ENCODE assay signal across 15 cellular contexts in the genomic region with DNA sequence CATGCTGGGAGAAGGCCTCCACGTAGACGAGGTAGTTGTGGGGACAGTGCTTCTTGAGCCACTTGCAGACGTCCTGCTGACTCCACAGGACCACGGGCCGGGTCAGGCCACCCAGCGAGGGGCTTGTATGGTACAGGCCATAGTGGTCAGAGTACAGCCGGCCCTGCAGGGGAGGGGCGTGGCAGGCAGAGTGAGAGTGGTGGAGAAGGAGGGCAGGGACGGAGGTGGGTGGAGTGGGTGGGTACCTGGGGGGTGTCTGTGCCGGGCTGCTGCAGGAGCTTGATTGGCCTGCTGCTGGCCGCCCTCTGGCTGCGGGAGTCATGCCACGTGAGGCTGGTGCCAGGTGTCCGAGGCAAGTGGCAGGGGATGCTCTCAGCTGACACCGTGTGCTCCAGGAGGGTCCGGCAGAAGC. TPM values are rescaled to one million over a fixed set of nuclear protein-coding genes. Genes with fewer than 3 reads are reported as not detected.
A peak's percentile ranks its signal among the peaks of the same experiment; 100 is the strongest.
DNase-seq lines count a peak whose midpoint lies in the region; ATAC-seq, FAIRE-seq and TF ChIP-seq lines count a peak whose summit lies in the region.
"Had no signal": no experiment of that assay in that cellular context is flagged by ENCODE, and none has a peak within 500 bp of the region (broad histone marks: within the 10 kb centered on the region; RNA-seq: fewer than 3 reads in every experiment).

No MANE protein-coding gene starts in this region.

- no peak overlapping the region for H3K4me3 ChIP-seq in HEK293 (ENCODE audit: low read depth, low read length)
- H3K4me3 ChIP-seq: smooth muscle cell had no signal

- TF ChIP-seq POLR2A in GM12891 (IDR thresholded peaks at IDR 0.05; ENCODE audit: low read depth, low read length): no peak

- no peaks in the 10 kb centered on the region for H3K36me3 ChIP-seq in HEK293 (ENCODE audit: control insufficient read depth in 2 of 2, insufficient read depth in 1 of 2, low read length in 2 of 2)

- peak overlapping the region; percentile 92 for H3K27ac Mint-ChIP-seq in activated CD8-positive, alpha-beta memory T cell treated with anti-CD3 and anti-CD28 coated beads, Interleukin-2, amount 10 ng/mL, durations not matched to agents 7 days and 5 days
- H3K27ac Mint-ChIP-seq in activated naive CD8-positive, alpha-beta T cell treated with anti-CD3 and anti-CD28 coated beads, Interleukin-2, amount 10 ng/mL, durations not matched to agents 7 days and 5 days: peak overlapping the region; percentile 68
- no peak overlapping the region for H3K27ac Mint-ChIP-seq in neural crest cell (ENCODE audit: unreplicated experiment)

- CTCF ChIA-PET in activated CD8-positive, alpha-beta memory T cell treated with anti-CD3 and anti-CD28 coated beads, Interleukin-2, amount 10 ng/mL, durations not matched to agents 7 days and 5 days (lab: Charles Lee): interaction anchor here (0.9 to 1.8 kb wide), 5 partner anchors 11 to 424 kb away, joined by 3 to 24 read pairs (median 7); a partner anchor contains a TSS
- CTCF ChIA-PET in HEK293 (lab: Yijun Ruan, JAX): no interaction called here

- no peaks in the 10 kb centered on the region for H3K9me3 Mint-ChIP-seq in activated CD8-positive, alpha-beta memory T cell treated with anti-CD3 and anti-CD28 coated beads, Interleukin-2, amount 10 ng/mL, durations not matched to agents 7 days and 5 days (ENCODE audit: low read depth)
- no peaks in the 10 kb centered on the region for H3K9me3 Mint-ChIP-seq in activated naive CD8-positive, alpha-beta T cell treated with anti-CD3 and anti-CD28 coated beads, Interleukin-2, amount 10 ng/mL, durations not matched to agents 7 days and 5 days
- no peaks in the 10 kb centered on the region for H3K9me3 Mint-ChIP-seq in neural crest cell

- peaks cover 18% of the 10 kb centered on the region for H3K36me3 Mint-ChIP-seq in activated CD8-positive, alpha-beta memory T cell treated with anti-CD3 and anti-CD28 coated beads, Interleukin-2, amount 10 ng/mL, durations not matched to agents 7 days and 5 days
- peaks cover 20% of the 10 kb centered on the region for H3K36me3 Mint-ChIP-seq in activated naive CD8-positive, alpha-beta T cell treated with anti-CD3 and anti-CD28 coated beads, Interleukin-2, amount 10 ng/mL, durations not matched to agents 7 days and 5 days
- H3K36me3 Mint-ChIP-seq in neural crest cell (ENCODE audit: low read depth): no peaks in the 10 kb centered on the region

- H3K27me3 Mint-ChIP-seq in activated CD8-positive, alpha-beta memory T cell treated with anti-CD3 and anti-CD28 coated beads, Interleukin-2, amount 10 ng/mL, durations not matched to agents 7 days and 5 days: no peaks in the 10 kb centered on the region
- H3K27me3 Mint-ChIP-seq in activated naive CD8-positive, alpha-beta T cell treated with anti-CD3 and anti-CD28 coated beads, Interleukin-2, amount 10 ng/mL, durations not matched to agents 7 days and 5 days: no peaks in the 10 kb centered on the region
- H3K27me3 Mint-ChIP-seq in neural crest cell (ENCODE audit: low read depth): no peaks in the 10 kb centered on the region

- H3K9me3 ChIP-seq in HEK293 (ENCODE audit: control insufficient read depth, insufficient read depth, low read depth, low read length): no peaks in the 10 kb centered on the region

- no peak overlapping the region for H3K27ac ChIP-seq in HEK293 (ENCODE audit: extremely low read depth, low read depth, low read length)

- ATAC-seq in activated CD8-positive, alpha-beta memory T cell treated with anti-CD3 and anti-CD28 coated beads, Interleukin-2, amount 10 ng/mL, durations not matched to agents 7 days and 5 days: no peak
- ATAC-seq in activated naive CD8-positive, alpha-beta T cell treated with anti-CD3 and anti-CD28 coated beads, Interleukin-2, amount 10 ng/mL, durations not matched to agents 7 days and 5 days (ENCODE audit: low read depth): no peak
- ATAC-seq: Right ventricle myocardium inferior had no signal

- peaks cover 56% of the 10 kb centered on the region for H3K4me1 Mint-ChIP-seq in activated CD8-positive, alpha-beta memory T cell treated with anti-CD3 and anti-CD28 coated beads, Interleukin-2, amount 10 ng/mL, durations not matched to agents 7 days and 5 days
- H3K4me1 Mint-ChIP-seq in activated naive CD8-positive, alpha-beta T cell treated with anti-CD3 and anti-CD28 coated beads, Interleukin-2, amount 10 ng/mL, durations not matched to agents 7 days and 5 days: peaks cover 49% of the 10 kb centered on the region
- H3K4me1 Mint-ChIP-seq in neural crest cell: peaks cover 44% of the 10 kb centered on the region

- no peak for TF ChIP-seq CTCF in HEK293 (tag by site-specific recombination; IDR thresholded peaks at IDR 0.05)
- TF ChIP-seq CTCF in neural crest cell (conservative IDR thresholded peaks at IDR 0.05): no peak

- DNase-seq in activated CD8-positive, alpha-beta memory T cell treated with anti-CD3 and anti-CD28 coated beads, Interleukin-2, amount 10 ng/mL, durations not matched to agents 7 days and 5 days: peak; percentile 43
- DNase-seq in activated CD8-positive, alpha-beta memory T cell treated with anti-CD3 and anti-CD28 coated beads, Interleukin-2, amount 50 U/mL, for 48 hours: no peak
- peak; percentile 32 for DNase-seq in activated naive CD8-positive, alpha-beta T cell treated with anti-CD3 and anti-CD28 coated beads, Interleukin-2, amount 10 ng/mL, durations not matched to agents 7 days and 5 days
- DNase-seq in neural crest cell (ENCODE audit: low read depth, low spot score) (no peak), KBM-7 (no peak), activated gamma-delta T cell (lab: John Stamatoyannopoulos, UW) (no peak), GM12891 (ENCODE audit: insufficient read length, low spot score) (no peak)
- DNase-seq: DMS 273 treated with DMSO at 0.1 percent for 48 hours, Karpas-422, NCI-H187 treated with DMSO at 0.1 percent for 48 hours, NCI-H82 had no signal

- in situ Hi-C loops in KBM-7 (cut with MboI; ENCODE audit: low pct_unique_long_range_greater_than_20kb, low sequenced_read_pairs): no loop called here

- no peak for FAIRE-seq in GM12891 (lab: Jason Lieb, UNC)
- FAIRE-seq: TTC549 had no signal

- POLR2A ChIA-PET in HEK293 (lab: Yijun Ruan, JAX): interaction anchor here (0.8 kb wide), 1 partner anchor 21 kb away, joined by 4 read pairs; a partner anchor contains a TSS
- POLR2A ChIA-PET in activated naive CD8-positive, alpha-beta T cell treated with anti-CD3 and anti-CD28 coated beads, Interleukin-2, amount 10 ng/mL, durations not matched to agents 7 days and 5 days (lab: Charles Lee): interaction anchor here (0.9 to 1.5 kb wide), 2 partner anchors 20 to 62 kb away, joined by 3 to 16 read pairs; a partner anchor contains a TSS

- peak overlapping the region; percentile 62 for H3K4me3 Mint-ChIP-seq in activated CD8-positive, alpha-beta memory T cell treated with anti-CD3 and anti-CD28 coated beads, Interleukin-2, amount 10 ng/mL, durations not matched to agents 7 days and 5 days
- H3K4me3 Mint-ChIP-seq in activated naive CD8-positive, alpha-beta T cell treated with anti-CD3 and anti-CD28 coated beads, Interleukin-2, amount 10 ng/mL, durations not matched to agents 7 days and 5 days: peak overlapping the region; percentile 14
- H3K4me3 Mint-ChIP-seq in neural crest cell: peak overlapping the region; percentile 66

- H3K4me1 ChIP-seq in HEK293 (ENCODE audit: control insufficient read depth, insufficient read depth, low read length): peaks cover 13% of the 10 kb centered on the region

TF ChIP-seq in GM12891, 5 proteins besides CTCF, POLR2A, EP300 and RAD21:
- no peak for TF ChIP-seq POU2F2 (IDR thresholded peaks at IDR 0.05; ENCODE audit: low read depth, low read length)
- TF ChIP-seq POLR2AphosphoS5 (IDR thresholded peaks at IDR 0.05; ENCODE audit: low read depth, low read length): no peak
- no peak for TF ChIP-seq TAF1 (IDR thresholded peaks at IDR 0.05; ENCODE audit: low read depth, low read length)
- TF ChIP-seq SPI1 (IDR thresholded peaks at IDR 0.05; ENCODE audit: low read depth, low read length): no peak
- no peak for TF ChIP-seq PAX5 (IDR thresholded peaks at IDR 0.05; ENCODE audit: insufficient read depth, low read length, severe bottlenecking)

RNA-seq across cellular contexts. Expression of a gene that starts 2.5 kb away (rescaled TPM):
- 10 to 100 TPM; 26.0 to 33.4 TPM for total RNA-seq in activated CD8-positive, alpha-beta memory T cell treated with anti-CD3 and anti-CD28 coated beads, Interleukin-2, amount 10 ng/mL, durations not matched to agents 7 days and 5 days
- 10 to 100 TPM; 16.2 to 18.8 TPM for total RNA-seq in activated naive CD8-positive, alpha-beta T cell treated with anti-CD3 and anti-CD28 coated beads, Interleukin-2, amount 10 ng/mL, durations not matched to agents 7 days and 5 days
- total RNA-seq in neural crest cell: 6.4 and 8.0 TPM in 2 replicates
- 116 TPM for polyA plus RNA-seq in GM12891 (2012; ENCODE audit: low read depth, missing spikeins)

RNA-seq across cellular contexts. Expression of a gene that starts 3.9 kb away (rescaled TPM):
- 10 to 100 TPM; 77.5 to 80.6 TPM for total RNA-seq in activated CD8-positive, alpha-beta memory T cell treated with anti-CD3 and anti-CD28 coated beads, Interleukin-2, amount 10 ng/mL, durations not matched to agents 7 days and 5 days
- total RNA-seq in activated naive CD8-positive, alpha-beta T cell treated with anti-CD3 and anti-CD28 coated beads, Interleukin-2, amount 10 ng/mL, durations not matched to agents 7 days and 5 days: 10 to 100 TPM; 76.7 to 78.4 TPM
- total RNA-seq in neural crest cell: 77.4 and 81.5 TPM in 2 replicates
- 142 TPM for polyA plus RNA-seq in GM12891 (2012; ENCODE audit: low read depth, missing spikeins)

RNA-seq across cellular contexts. Expression of a gene that starts 7.3 kb away (rescaled TPM):
- 10 to 100 TPM; 13.5 to 18.2 TPM for total RNA-seq in activated CD8-positive, alpha-beta memory T cell treated with anti-CD3 and anti-CD28 coated beads, Interleukin-2, amount 10 ng/mL, durations not matched to agents 7 days and 5 days
- total RNA-seq in activated naive CD8-positive, alpha-beta T cell treated with anti-CD3 and anti-CD28 coated beads, Interleukin-2, amount 10 ng/mL, durations not matched to agents 7 days and 5 days: 10 to 100 TPM; 15.4 TPM
- total RNA-seq in neural crest cell: 33.0 and 34.0 TPM in 2 replicates
- polyA plus RNA-seq in GM12891 (2012; ENCODE audit: low read depth, missing spikeins): 12.5 TPM

RNA-seq across cellular contexts. Expression of a gene that starts 20.8 kb away (rescaled TPM):
- total RNA-seq in activated CD8-positive, alpha-beta memory T cell treated with anti-CD3 and anti-CD28 coated beads, Interleukin-2, amount 10 ng/mL, durations not matched to agents 7 days and 5 days: 10 to 100 TPM; 41.1 to 41.9 TPM
- 10 to 100 TPM; 45.0 to 48.4 TPM for total RNA-seq in activated naive CD8-positive, alpha-beta T cell treated with anti-CD3 and anti-CD28 coated beads, Interleukin-2, amount 10 ng/mL, durations not matched to agents 7 days and 5 days
- 39.3 and 39.9 TPM in 2 replicates for total RNA-seq in neural crest cell
- polyA plus RNA-seq in GM12891 (2012; ENCODE audit: low read depth, missing spikeins): 21.2 TPM

RNA-seq across cellular contexts. Expression of a gene that starts 59.0 kb away (rescaled TPM):
- 10 to 100 TPM; 17.5 to 19.0 TPM for total RNA-seq in activated CD8-positive, alpha-beta memory T cell treated with anti-CD3 and anti-CD28 coated beads, Interleukin-2, amount 10 ng/mL, durations not matched to agents 7 days and 5 days
- total RNA-seq in activated naive CD8-positive, alpha-beta T cell treated with anti-CD3 and anti-CD28 coated beads, Interleukin-2, amount 10 ng/mL, durations not matched to agents 7 days and 5 days: 1 to 10 TPM; 9.7 to 9.8 TPM
- total RNA-seq in neural crest cell: 2.1 and 2.3 TPM in 2 replicates
- 51.3 TPM for polyA plus RNA-seq in GM12891 (2012; ENCODE audit: low read depth, missing spikeins)

Comparison
In these comparisons a context has a peak if more than half of its experiments do, and no peak if none do; other contexts are left out.
1. DNase-seq: peak in activated CD8-positive, alpha-beta memory T cell treated with anti-CD3 and anti-CD28 coated beads, Interleukin-2, amount 10 ng/mL, durations not matched to agents 7 days and 5 days (single experiment) and activated naive CD8-positive, alpha-beta T cell treated with anti-CD3 and anti-CD28 coated beads, Interleukin-2, amount 10 ng/mL, durations not matched to agents 7 days and 5 days (single experiment); none in activated CD8-positive, alpha-beta memory T cell treated with anti-CD3 and anti-CD28 coated beads, Interleukin-2, amount 50 U/mL, for 48 hours (single experiment), neural crest cell (single experiment), KBM-7 (single experiment), activated gamma-delta T cell (single experiment) and GM12891 (single experiment).
2. H3K4me3 Mint-ChIP-seq: peak in every context shown above with its lines; median percentile 66 in neural crest cell; 62 in activated CD8-positive, alpha-beta memory T cell treated with anti-CD3 and anti-CD28 coated beads, Interleukin-2, amount 10 ng/mL, durations not matched to agents 7 days and 5 days; 14 in activated naive CD8-positive, alpha-beta T cell treated with anti-CD3 and anti-CD28 coated beads, Interleukin-2, amount 10 ng/mL, durations not matched to agents 7 days and 5 days.